Comparison of ENCODE assay signal across 11 cellular contexts in the genomic region with DNA sequence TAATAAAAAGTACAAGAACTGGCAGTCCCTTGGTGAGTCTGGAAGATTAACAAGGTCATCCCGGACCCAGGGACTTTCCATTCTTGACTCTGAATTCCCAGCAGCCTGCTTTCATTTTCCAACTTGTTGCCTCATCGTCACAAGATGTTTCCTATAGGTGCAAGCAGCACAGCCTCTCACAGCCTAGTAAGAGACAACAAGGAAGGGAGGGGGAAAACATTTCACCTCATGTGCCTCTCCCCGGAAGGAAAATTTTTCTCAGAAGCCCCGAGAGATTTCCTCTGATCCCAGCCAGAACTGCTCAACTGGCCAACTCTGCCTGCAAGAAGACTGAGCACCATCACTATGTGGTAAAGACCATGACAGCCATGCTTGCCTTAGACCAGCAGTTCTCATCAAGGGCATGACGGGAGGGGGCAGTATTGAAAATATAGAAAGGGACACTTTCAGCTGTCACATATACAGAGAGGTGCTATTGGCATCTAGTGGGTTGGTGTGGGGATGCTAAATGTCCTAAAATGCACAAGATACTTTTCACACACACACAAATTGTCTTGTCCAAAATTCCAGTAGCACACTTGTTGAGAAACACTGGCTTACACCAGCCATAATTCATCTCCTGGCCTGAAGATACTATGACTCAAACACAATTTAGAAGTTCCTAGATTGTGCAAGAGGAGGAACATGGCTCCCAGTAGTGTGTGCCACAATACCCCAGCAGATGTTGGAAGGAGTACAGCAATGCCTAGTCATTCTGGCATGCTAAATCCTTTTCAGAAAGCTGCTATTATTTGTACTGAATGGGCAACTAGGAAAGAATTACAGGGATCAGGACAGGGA. TPM values are rescaled to one million over a fixed set of nuclear protein-coding genes. Genes with fewer than 3 reads are reported as not detected.
DNase-seq lines count a peak whose midpoint lies in the region; ATAC-seq and TF ChIP-seq lines count a peak whose summit lies in the region.
"Had no signal": no experiment of that assay in that cellular context is flagged by ENCODE, and none has a peak within 500 bp of the region (broad histone marks: within the 10 kb centered on the region; RNA-seq: fewer than 3 reads in every experiment).

No MANE protein-coding gene starts in this region.

- TF ChIP-seq CTCF in cardiac fibroblast (IDR thresholded peaks at IDR 0.05; ENCODE audit: low read depth, low read length) (no peak), right lobe of liver (IDR thresholded peaks at IDR 0.05) (no peak)

- peak overlapping the region in 1 of 2 donors; percentile 19 for H3K4me3 ChIP-seq in cardiac fibroblast (replicated peaks in 1 of 2; ENCODE audit: low read depth in 2 of 2, low read length in 2 of 2)
- H3K4me3 ChIP-seq in right lobe of liver: peak overlapping the region in 1 of 3 donors; percentile 0

- intact Hi-C loops in activated CD4-positive, alpha-beta T cell treated with anti-CD3 and anti-CD28 coated beads for 36 hours (cut with DNase I, micrococcal nuclease): no loop called here
- intact Hi-C loops in activated CD4-positive, alpha-beta T cell treated with anti-CD3 and anti-CD28 coated beads, Interleukin-2, amount 10 ng/mL, durations not matched to agents 24 days and 14 days (cut with micrococcal nuclease): no loop called here
- intact Hi-C loops in right lobe of liver (cut with DNase I): no loop called here

- peaks cover 9% of the 10 kb centered on the region for H3K4me1 Mint-ChIP-seq in activated CD4-positive, alpha-beta T cell treated with anti-CD3 and anti-CD28 coated beads for 36 hours
- peaks cover 15% of the 10 kb centered on the region for H3K4me1 Mint-ChIP-seq in activated CD4-positive, alpha-beta T cell treated with anti-CD3 and anti-CD28 coated beads, Interleukin-2, amount 10 ng/mL, durations not matched to agents 24 days and 14 days

- POLR2A ChIA-PET in activated CD4-positive, alpha-beta T cell treated with anti-CD3 and anti-CD28 coated beads for 36 hours (lab: Charles Lee): interaction anchor here (0.6 kb wide), 1 partner anchor 931 kb away, joined by 4 read pairs; no protein-coding TSS in a partner anchor

- H3K36me3 Mint-ChIP-seq in activated CD4-positive, alpha-beta T cell treated with anti-CD3 and anti-CD28 coated beads for 36 hours (ENCODE audit: low read depth): peaks cover 3% of the 10 kb centered on the region
- no peaks in the 10 kb centered on the region for H3K36me3 Mint-ChIP-seq in activated CD4-positive, alpha-beta T cell treated with anti-CD3 and anti-CD28 coated beads, Interleukin-2, amount 10 ng/mL, durations not matched to agents 24 days and 14 days (ENCODE audit: low read depth)
- H3K36me3 Mint-ChIP-seq: CD4-positive, CD25-positive, alpha-beta regulatory T cell had no signal

- H3K4me3 Mint-ChIP-seq in activated CD4-positive, alpha-beta T cell treated with anti-CD3 and anti-CD28 coated beads for 36 hours: no peak overlapping the region
- H3K4me3 Mint-ChIP-seq in activated CD4-positive, alpha-beta T cell treated with anti-CD3 and anti-CD28 coated beads, Interleukin-2, amount 10 ng/mL, durations not matched to agents 24 days and 14 days: no peak overlapping the region
- H3K4me3 Mint-ChIP-seq: CD4-positive, CD25-positive, alpha-beta regulatory T cell; memory B cell had no signal

- peak overlapping the region; percentile 39 for H3K27ac Mint-ChIP-seq in activated CD4-positive, alpha-beta T cell treated with anti-CD3 and anti-CD28 coated beads for 36 hours
- no peak overlapping the region for H3K27ac Mint-ChIP-seq in activated CD4-positive, alpha-beta T cell treated with anti-CD3 and anti-CD28 coated beads, Interleukin-2, amount 10 ng/mL, durations not matched to agents 24 days and 14 days
- H3K27ac Mint-ChIP-seq: CD4-positive, CD25-positive, alpha-beta regulatory T cell; memory B cell had no signal

- WGBS in right lobe of liver (ENCODE audit: insufficient coverage, low coverage, low lambda C conversion rate, missing lambda C conversion rate): 24% methylated on average over 5 of the region's 5 CpGs

- H3K27me3 Mint-ChIP-seq in activated CD4-positive, alpha-beta T cell treated with anti-CD3 and anti-CD28 coated beads for 36 hours: no peaks in the 10 kb centered on the region
- no peaks in the 10 kb centered on the region for H3K27me3 Mint-ChIP-seq in activated CD4-positive, alpha-beta T cell treated with anti-CD3 and anti-CD28 coated beads, Interleukin-2, amount 10 ng/mL, durations not matched to agents 24 days and 14 days
- H3K27me3 Mint-ChIP-seq: CD4-positive, CD25-positive, alpha-beta regulatory T cell; memory B cell had no signal

- H3K27me3 ChIP-seq in right lobe of liver: no peaks in the 10 kb centered on the region

- no peaks in the 10 kb centered on the region for H3K9me3 ChIP-seq in right lobe of liver

- no peak for DNase-seq in activated CD4-positive, alpha-beta T cell treated with anti-CD3 and anti-CD28 coated beads for 36 hours
- no peak for DNase-seq in activated CD4-positive, alpha-beta T cell treated with anti-CD3 and anti-CD28 coated beads, Interleukin-2, amount 10 ng/mL, durations not matched to agents 24 days and 14 days
- peak; percentile 97 to 98 for DNase-seq in cardiac fibroblast (ENCODE audit: low read depth in 2 of 2)
- no peak for DNase-seq in right lobe of liver
- DNase-seq in ureter (ENCODE audit: low spot score): peak; percentile 59
- DNase-seq in activated effector memory CD4-positive, alpha-beta T cell treated with Interleukin-2 at 50 U/mL for 16 hours: no peak
- no peak for DNase-seq in DMS79 (lab: John Stamatoyannopoulos, UW)
- DNase-seq: CD4-positive, CD25-positive, alpha-beta regulatory T cell had no signal

- TF ChIP-seq POLR2A in right lobe of liver (IDR thresholded peaks at IDR 0.05): no peak

- no peaks in the 10 kb centered on the region for H3K36me3 ChIP-seq in right lobe of liver

- H3K4me1 ChIP-seq in right lobe of liver: peaks cover 0 to 29% (median 3%) of the 10 kb centered on the region in 4 donors

- H3K9me3 Mint-ChIP-seq in activated CD4-positive, alpha-beta T cell treated with anti-CD3 and anti-CD28 coated beads for 36 hours (ENCODE audit: low read depth): no peaks in the 10 kb centered on the region
- H3K9me3 Mint-ChIP-seq in activated CD4-positive, alpha-beta T cell treated with anti-CD3 and anti-CD28 coated beads, Interleukin-2, amount 10 ng/mL, durations not matched to agents 24 days and 14 days: no peaks in the 10 kb centered on the region
- H3K9me3 Mint-ChIP-seq: CD4-positive, CD25-positive, alpha-beta regulatory T cell; memory B cell had no signal

- peak; percentile 24 for ATAC-seq in activated CD4-positive, alpha-beta T cell treated with anti-CD3 and anti-CD28 coated beads for 36 hours
- ATAC-seq in right lobe of liver (peak; percentile 78 to 88 (median 82)), HG03442 (IDR thresholded peaks at IDR 0.05; ENCODE audit: unreplicated experiment) (no peak)

- CTCF ChIA-PET in activated CD4-positive, alpha-beta T cell treated with anti-CD3 and anti-CD28 coated beads for 36 hours (lab: Charles Lee): no interaction called here

- H3K27ac ChIP-seq in right lobe of liver: peak overlapping the region; percentile 43 to 95 (median 66)
- H3K27ac ChIP-seq: VCaP had no signal

RNA-seq across cellular contexts. Expression of gene WTAP, which starts 10.8 kb away (rescaled TPM):
- total RNA-seq in activated CD4-positive, alpha-beta T cell treated with anti-CD3 and anti-CD28 coated beads for 36 hours: 10 to 100 TPM; 87.2 to 91.5 TPM
- 107 and 109 TPM in 2 replicates for total RNA-seq in activated CD4-positive, alpha-beta T cell treated with anti-CD3 and anti-CD28 coated beads, Interleukin-2, amount 10 ng/mL, durations not matched to agents 24 days and 14 days
- total RNA-seq in right lobe of liver (10 to 100 TPM; 21.1 to 64.3 (median 37.6) TPM), ureter (111 TPM)

RNA-seq across cellular contexts. Expression of gene SOD2, which starts 23.4 kb away (rescaled TPM):
- 100 to 1,000 TPM in 1 of 2 experiments, 10 to 100 TPM in 1; 90.6 to 105 TPM for total RNA-seq in activated CD4-positive, alpha-beta T cell treated with anti-CD3 and anti-CD28 coated beads for 36 hours
- 83.0 and 88.3 TPM in 2 replicates for total RNA-seq in activated CD4-positive, alpha-beta T cell treated with anti-CD3 and anti-CD28 coated beads, Interleukin-2, amount 10 ng/mL, durations not matched to agents 24 days and 14 days
- total RNA-seq in right lobe of liver (1,000 to 10,000 TPM in 3 of 6 experiments, 100 to 1,000 TPM in 3; 606 to 3,254 (median 1,720) TPM), ureter (238 TPM)

RNA-seq across cellular contexts. Expression of gene ACAT2, which starts 45.4 kb away (rescaled TPM):
- total RNA-seq in activated CD4-positive, alpha-beta T cell treated with anti-CD3 and anti-CD28 coated beads for 36 hours: 10 to 100 TPM; 55.0 to 82.1 TPM
- total RNA-seq in activated CD4-positive, alpha-beta T cell treated with anti-CD3 and anti-CD28 coated beads, Interleukin-2, amount 10 ng/mL, durations not matched to agents 24 days and 14 days: 85.3 and 88.2 TPM in 2 replicates
- total RNA-seq in right lobe of liver: 100 to 1,000 TPM in 1 of 6 experiments, 10 to 100 TPM in 5; 11.2 to 120 (median 52.2) TPM
- 42.1 TPM for total RNA-seq in ureter

Comparison
In these comparisons a context has a peak if more than half of its experiments do, and no peak if none do; other contexts are left out.
1. DNase-seq: peak in cardiac fibroblast (2 of 2) and ureter (single experiment); none in activated CD4-positive, alpha-beta T cell treated with anti-CD3 and anti-CD28 coated beads for 36 hours (single experiment), activated CD4-positive, alpha-beta T cell treated with anti-CD3 and anti-CD28 coated beads, Interleukin-2, amount 10 ng/mL, durations not matched to agents 24 days and 14 days (single experiment), right lobe of liver (0 of 3), activated effector memory CD4-positive, alpha-beta T cell treated with Interleukin-2 at 50 U/mL for 16 hours (single experiment) and DMS79 (single experiment).